In the genomic region with DNA sequence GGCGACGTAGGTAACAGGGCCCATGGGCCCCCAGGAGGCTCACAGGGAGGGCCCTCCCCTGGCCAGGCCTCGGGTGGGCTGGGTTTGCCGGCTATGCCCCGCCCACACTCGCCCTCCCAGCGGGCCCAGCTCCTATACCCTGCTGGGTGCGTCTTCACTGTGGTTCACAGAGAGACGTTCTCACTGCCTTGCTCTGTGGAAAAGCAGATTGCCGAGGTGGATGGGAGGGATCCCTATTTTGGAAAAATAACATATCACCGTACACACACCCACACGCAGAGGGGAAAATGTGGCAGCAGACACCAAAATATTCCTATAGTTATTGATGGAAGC, we compare ENCODE assay signal across 8 cellular contexts. TPM values are rescaled to one million over a fixed set of nuclear protein-coding genes. Genes with fewer than 3 reads are reported as not detected.
DNase-seq lines count a peak whose midpoint lies in the region; ATAC-seq, FAIRE-seq and TF ChIP-seq lines count a peak whose summit lies in the region.

No MANE protein-coding gene starts in this region.

- H3K4me3 Mint-ChIP-seq in T-helper 2 cell treated with Interferon-gamma antibody and Interleukin-4, amounts not matched to agents 5 μg/mL and 100 μg/mL, for 36 hours, result peak overlapping the region; percentile 85

- peaks cover 9% of the 10 kb centered on the region for H3K27me3 Mint-ChIP-seq in T-helper 2 cell treated with Interferon-gamma antibody and Interleukin-4, amounts not matched to agents 5 μg/mL and 100 μg/mL, for 36 hours (ENCODE audit: low read depth)

- H3K4me1 Mint-ChIP-seq in T-helper 2 cell treated with Interferon-gamma antibody and Interleukin-4, amounts not matched to agents 5 μg/mL and 100 μg/mL, for 36 hours (ENCODE audit: low read depth), result peaks cover 3% of the 10 kb centered on the region

- 4% methylated on average over 6 of the region's 12 CpGs for WGBS in HepG2 (ENCODE audit: low lambda C conversion rate)
- WGBS in right lobe of liver (ENCODE audit: insufficient coverage, low coverage, low lambda C conversion rate, missing lambda C conversion rate), result 43% methylated on average over 5 of the region's 12 CpGs
- 12% methylated on average over 8 of the region's 12 CpGs for WGBS in HUES64

- H3K9me3 ChIP-seq in HepG2 (ENCODE audit: low read length), result no peaks in the 10 kb centered on the region
- no peaks in the 10 kb centered on the region for H3K9me3 ChIP-seq in right lobe of liver
- H3K9me3 ChIP-seq in HUES64 (ENCODE audit: insufficient read depth, low read depth, low read length), result no peaks in the 10 kb centered on the region
- no peaks in the 10 kb centered on the region for H3K9me3 ChIP-seq in iPS-18c (ENCODE audit: control insufficient read depth, insufficient read depth, low read length)

- H3K27ac ChIP-seq in HepG2 (ENCODE audit: extremely low read length, insufficient read depth, low read length) (no peak overlapping the region), right lobe of liver (peak overlapping the region in 1 of 3 donors; percentile 83), HUES64 (ENCODE audit: low read depth, low read length) (no peak overlapping the region)

- H3K27me3 ChIP-seq in HepG2 (ENCODE audit: control insufficient read depth in 1 of 2, insufficient read depth in 2 of 2, low read length in 2 of 2) (peaks cover 2 to 14% of the 10 kb centered on the region in 2 experiments; a peak in 4 of 5 replicates), right lobe of liver (no peaks in the 10 kb centered on the region), HUES64 (ENCODE audit: insufficient read depth, low read length) (peaks cover 25% of the 10 kb centered on the region)

- H3K27ac Mint-ChIP-seq in T-helper 2 cell treated with Interferon-gamma antibody and Interleukin-4, amounts not matched to agents 5 μg/mL and 100 μg/mL, for 36 hours, result peak overlapping the region; percentile 90

- no peaks in the 10 kb centered on the region for H4K20me1 ChIP-seq in HepG2 (ENCODE audit: insufficient read depth, low read length)

- in situ Hi-C loops in HepG2 (cut with HindIII; ENCODE audit: extremely low pct_ligation_motif_present, low pct_unique_long_range_greater_than_20kb), result loop anchor here (5.0 kb wide), 1 partner anchor 46 kb away; no protein-coding TSS in a partner anchor

- no peaks in the 10 kb centered on the region for H3K36me3 Mint-ChIP-seq in T-helper 2 cell treated with Interferon-gamma antibody and Interleukin-4, amounts not matched to agents 5 μg/mL and 100 μg/mL, for 36 hours (ENCODE audit: low read depth)

- FAIRE-seq in HepG2 (lab: Jason Lieb, UNC), result peak; percentile 34

- H3K36me3 ChIP-seq in HepG2 (replicated peaks in 1 of 2; ENCODE audit: control insufficient read depth in 1 of 2, insufficient read depth in 2 of 2, low read length in 2 of 2) (no peaks in the 10 kb centered on the region), right lobe of liver (no peaks in the 10 kb centered on the region), HUES64 (ENCODE audit: insufficient read depth, low read length) (no peaks in the 10 kb centered on the region)

- no peaks in the 10 kb centered on the region for H3K79me2 ChIP-seq in HepG2 (ENCODE audit: insufficient read depth, low read length)

- no peak for TF ChIP-seq RAD21 in HepG2 (CRISPR knock-in tag; IDR thresholded peaks at IDR 0.05)

- no TSS peak for BruUV-seq in HepG2 (replicated peaks; lab: Mats Ljungman, UMichigan)

- TF ChIP-seq EP300 in HepG2 (IDR thresholded peaks at IDR 0.05; ENCODE audit: low read depth in 2 of 2, low read length in 2 of 2) (no peak), HepG2 (CRISPR knock-in tag; IDR thresholded peaks at IDR 0.05; ENCODE audit: borderline replicate concordance) (no peak)

- H3K4me2 ChIP-seq in HepG2 (ENCODE audit: low read depth, low read length), result peak overlapping the region; percentile 84

- DNase-seq in HepG2 (ENCODE audit: low spot score), result peak; percentile 41
- no peak for DNase-seq in right lobe of liver
- peak; percentile 57 for DNase-seq in T-helper 2 cell treated with Interferon-gamma antibody and Interleukin-4, amounts not matched to agents 5 μg/mL and 100 μg/mL, for 36 hours (ENCODE audit: low spot score)
- DNase-seq in amniotic epithelial cell (ENCODE audit: low read depth), result peak; percentile 58
- DNase-seq in stimulated activated CD4-positive, alpha-beta T cell treated with anti-CD3 and anti-CD28 coated beads, Interleukin-4, amount 100 ng/mL, for 48 hours (ENCODE audit: low read depth in 2 of 2), result peak; percentile 49 to 54
- DNase-seq in EL, result no peak

- CTCF ChIA-PET in HepG2 (lab: Yijun Ruan, JAX; ENCODE audit: low intra/inter-chr PET ratio, low total read pairs), result interaction anchor here (1.3 kb wide), 1 partner anchor 38 kb away, joined by 4 read pairs; no protein-coding TSS in a partner anchor

- TF ChIP-seq CTCF in HepG2 (CRISPR knock-in tag; IDR thresholded peaks at IDR 0.05) (no peak; the same call in 1 of the 2 replicates), right lobe of liver (IDR thresholded peaks at IDR 0.05) (no peak)

- H3K4me1 ChIP-seq in HepG2 (ENCODE audit: insufficient read depth, low read length) (peaks cover 52% of the 10 kb centered on the region), right lobe of liver (peaks cover 0 to 6% (median 0%) of the 10 kb centered on the region in 4 donors), HUES64 (ENCODE audit: insufficient read depth, low read length) (peaks cover 7% of the 10 kb centered on the region; the same call in 1 of the 2 replicates)

- peak overlapping the region; percentile 63 to 80 (median 66) for H3K4me3 ChIP-seq in HepG2 (replicated peaks in 1 of 3; ENCODE audit: insufficient read depth in 1 of 3, low read depth in 2 of 3, low read length in 3 of 3)
- peak overlapping the region in 1 of 3 donors; percentile 58 for H3K4me3 ChIP-seq in right lobe of liver
- H3K4me3 ChIP-seq in HUES64 (ENCODE audit: low read length), result peak overlapping the region; percentile 64
- peak overlapping the region; percentile 15; the same call in 1 of the 2 replicates for H3K4me3 ChIP-seq in iPS-18c (ENCODE audit: insufficient read depth, low read depth, low read length)

- no peak overlapping the region; the same call in 1 of the 2 replicates for H3K9ac ChIP-seq in HepG2 (ENCODE audit: insufficient read depth, low read depth, low read length)
- H3K9ac ChIP-seq in HUES64 (ENCODE audit: low read depth, low read length), result no peak overlapping the region

- ATAC-seq in HepG2 (peak; percentile 76), right lobe of liver (no peak)

- peak overlapping the region; percentile 64 for H2AFZ ChIP-seq in HepG2 (ENCODE audit: low read length)

- intact Hi-C loops in HepG2 (cut with micrococcal nuclease; ENCODE audit: unreplicated experiment) (loop anchor here (2.0 to 5.0 kb wide), 4 partner anchors 39 to 241 kb away; no protein-coding TSS in a partner anchor), right lobe of liver (cut with DNase I) (no loop called here)

- TF ChIP-seq POLR2A in HepG2 (IDR thresholded peaks at IDR 0.05; ENCODE audit: insufficient read depth in 1 of 2, low read depth in 2 of 2, low read length in 2 of 2) (no peak), right lobe of liver (IDR thresholded peaks at IDR 0.05) (no peak)

- peaks cover 10% of the 10 kb centered on the region for H3K9me3 Mint-ChIP-seq in T-helper 2 cell treated with Interferon-gamma antibody and Interleukin-4, amounts not matched to agents 5 μg/mL and 100 μg/mL, for 36 hours

- POLR2A ChIA-PET in HepG2 (lab: Yijun Ruan, JAX), result interaction anchor here (1.0 kb wide), 1 partner anchor 50 kb away, joined by 3 read pairs; a partner anchor contains a TSS

TF ChIP-seq in HepG2, 621 proteins besides CTCF, POLR2A, EP300 and RAD21 (continues in another document):
- no peak for TF ChIP-seq KMT2B (CRISPR knock-in tag; IDR thresholded peaks at IDR 0.05)
- no peak for TF ChIP-seq RFX5 (IDR thresholded peaks at IDR 0.05; ENCODE audit: low read depth, low read length)
- no peak for TF ChIP-seq CREM (IDR thresholded peaks at IDR 0.05)
- no peak for TF ChIP-seq CREM (CRISPR knock-in tag; IDR thresholded peaks at IDR 0.05)
- TF ChIP-seq RBAK (CRISPR knock-in tag; IDR thresholded peaks at IDR 0.05), result no peak

RNA-seq across cellular contexts. Expression of a gene that starts 49.6 kb away (rescaled TPM):
- total RNA-seq in HepG2 (2016; rRNA removed; fragmentation: Illumina TruSeq; extraction: Trizol) (6.4 and 11.1 TPM in 2 replicates), right lobe of liver (1 to 10 TPM; 4.4 to 8.8 (median 7.3) TPM)
- 0.91 and 1.3 TPM in 2 replicates for total RNA-seq in HepG2 (2016; cell fraction: cytosol; rRNA removed; fragmentation: Illumina TruSeq; extraction: Trizol; ENCODE audit: low read depth)
- 5.9 and 10.4 TPM in 2 replicates for total RNA-seq in HepG2 (2016; cell fraction: insoluble cytoplasmic fraction; rRNA removed; fragmentation: Illumina TruSeq; extraction: Trizol)
- total RNA-seq in HepG2 (2016; cell fraction: membrane; rRNA removed; fragmentation: Illumina TruSeq; extraction: Trizol), result 3.0 and 3.2 TPM in 2 replicates
- 14.8 and 18.0 TPM in 2 replicates for total RNA-seq in HepG2 (2016; cell fraction: nucleus; rRNA removed; fragmentation: Illumina TruSeq; extraction: Trizol)
- 5.6 and 5.7 TPM in 2 replicates for polyA plus RNA-seq in HepG2 (2011; rRNA removed)
- 2.8 and 4.4 TPM in 2 replicates for polyA plus RNA-seq in HepG2 (2011; cell fraction: cytosol; rRNA removed)
- polyA plus RNA-seq in HepG2 (2011; cell fraction: nucleus; rRNA removed), result 5.2 and 5.7 TPM in 2 replicates
- 8.0 and 9.3 TPM in 2 replicates for polyA plus RNA-seq in HepG2 (2012)
- 1.8 TPM in 2 replicates for polyA plus RNA-seq in HepG2 (2016; cell fraction: cytosol; fragmentation: Illumina TruSeq; extraction: Trizol; ENCODE audit: low read depth)
- polyA plus RNA-seq in HepG2 (2016; cell fraction: insoluble cytoplasmic fraction; fragmentation: Illumina TruSeq; extraction: Trizol; ENCODE audit: low read depth), result 5.5 and 5.8 TPM in 2 replicates
- polyA plus RNA-seq in HepG2 (2016; cell fraction: membrane; fragmentation: Illumina TruSeq; extraction: Trizol; ENCODE audit: low read depth), result 2.5 and 2.6 TPM in 2 replicates
- polyA plus RNA-seq in HepG2 (2016; cell fraction: nucleus; fragmentation: Illumina TruSeq; extraction: Trizol; ENCODE audit: insufficient read depth, low read depth), result 12.7 and 12.8 TPM in 2 replicates
- polyA minus RNA-seq in HepG2 (2011; rRNA and poly(A)+ RNA removed; ENCODE audit: low replicate concordance), result 2.1 and 2.2 TPM in 2 replicates
- polyA minus RNA-seq in HepG2 (2011; cell fraction: cytosol; rRNA and poly(A)+ RNA removed), result 1.1 TPM in 2 replicates
- polyA minus RNA-seq in HepG2 (2011; cell fraction: nucleus; rRNA and poly(A)+ RNA removed), result 21.8 and 23.6 TPM in 2 replicates
- polyA plus RNA-seq in HUES64 (2013, experiment 1 of 2), result 5.3 TPM
- 6.9 TPM for polyA plus RNA-seq in HUES64 (2013, experiment 2 of 2)

Comparison
In these comparisons a context has a peak if more than half of its experiments do, and no peak if none do; other contexts are left out.
1. DNase-seq: peak in HepG2 (single experiment), T-helper 2 cell treated with Interferon-gamma antibody and Interleukin-4, amounts not matched to agents 5 μg/mL and 100 μg/mL, for 36 hours (single experiment), amniotic epithelial cell (single experiment) and stimulated activated CD4-positive, alpha-beta T cell treated with anti-CD3 and anti-CD28 coated beads, Interleukin-4, amount 100 ng/mL, for 48 hours (2 of 2); none in right lobe of liver (0 of 3) and EL (single experiment).